Comparison of ENCODE assay signal across 17 cellular contexts in the genomic region with DNA sequence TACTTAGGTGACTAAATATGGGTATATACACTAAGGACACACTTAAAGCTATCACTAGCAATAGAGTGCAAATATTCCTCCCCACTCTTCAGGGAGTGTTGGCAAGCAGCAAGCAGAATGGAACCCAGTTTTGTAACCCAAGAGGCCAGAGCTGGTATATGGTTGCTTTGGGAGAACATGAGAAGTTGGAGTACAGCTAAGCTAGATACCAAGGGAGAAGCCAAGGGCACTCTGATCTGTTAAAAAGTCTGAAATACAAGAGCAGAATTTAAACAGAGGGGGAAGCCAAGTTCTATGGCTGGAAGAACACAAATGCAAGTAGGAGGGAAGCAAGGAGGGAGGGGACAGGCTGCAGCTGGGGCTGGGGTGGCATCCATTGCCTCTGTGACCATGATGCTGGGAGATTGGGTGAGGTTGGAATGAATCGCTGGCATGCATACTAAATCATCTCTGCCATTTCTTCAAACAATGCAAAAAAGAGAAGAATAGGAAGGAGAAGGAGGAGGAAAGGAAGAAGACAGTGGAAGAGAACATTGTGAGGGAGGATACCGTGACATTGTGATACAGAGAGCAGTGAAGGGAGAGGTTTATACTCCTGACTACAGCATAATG. TPM values are rescaled to one million over a fixed set of nuclear protein-coding genes. Genes with fewer than 3 reads are reported as not detected.
DNase-seq lines count a peak whose midpoint lies in the region; ATAC-seq and TF ChIP-seq lines count a peak whose summit lies in the region.
"Had no signal": no experiment of that assay in that cellular context is flagged by ENCODE, and none has a peak within 500 bp of the region (broad histone marks: within the 10 kb centered on the region; RNA-seq: fewer than 3 reads in every experiment).

No MANE protein-coding gene starts in this region.

- H3F3A ChIP-seq in PC-9 (ENCODE audit: insufficient read depth, low read depth) (peaks cover 15% of the 10 kb centered on the region; the same call in 1 of the 2 replicates), smooth muscle cell (ENCODE audit: low read depth) (peaks cover 4% of the 10 kb centered on the region)

- BruUV-seq in PC-9 (replicated peaks; lab: Mats Ljungman, UMichigan), result no TSS peak

- H3K9me3 Mint-ChIP-seq in CD14-positive monocyte, result no peaks in the 10 kb centered on the region
- H3K9me3 Mint-ChIP-seq: activated T-helper 1 cell treated with anti-CD3 and anti-CD28 coated beads, Interleukin-12 subunit alpha, Interleukin-12 subunit beta, Interleukin-2, Interleukin-4 antibody, amounts not matched to agents 30 ng/mL and 10 ng/mL and 1 ng/mL, durations not matched to agents 14 hours and 24 hours and 36 hours; stimulated activated naive CD8-positive, alpha-beta T cell treated with anti-CD3 and anti-CD28 coated beads, Interleukin-15, amount 100 ng/mL, for 72 hours had no signal

- no peak overlapping the region for H3K4me3 Mint-ChIP-seq in CD14-positive monocyte
- H3K4me3 Mint-ChIP-seq: activated T-helper 1 cell treated with anti-CD3 and anti-CD28 coated beads, Interleukin-12 subunit alpha, Interleukin-12 subunit beta, Interleukin-2, Interleukin-4 antibody, amounts not matched to agents 30 ng/mL and 10 ng/mL and 1 ng/mL, durations not matched to agents 14 hours and 24 hours and 36 hours; stimulated activated naive CD8-positive, alpha-beta T cell treated with anti-CD3 and anti-CD28 coated beads, Interleukin-15, amount 100 ng/mL, for 72 hours; T-helper 1 cell treated with Interleukin-12 subunit alpha and Interleukin-12 subunit beta and Interleukin-4 antibody, amounts not matched to agents 30 μg/mL and 1 μg/mL, for 36 hours had no signal

- WGBS in smooth muscle cell (ENCODE audit: low lambda C conversion rate), result 88% methylated on average over 2 of the region's 2 CpGs

- H3K79me2 ChIP-seq in PC-9 (ENCODE audit: low read depth), result no peaks in the 10 kb centered on the region
- H3K79me2 ChIP-seq in smooth muscle cell (ENCODE audit: low read depth), result no peaks in the 10 kb centered on the region

- DNase-seq in CD14-positive monocyte (ENCODE audit: low spot score), result no peak
- DNase-seq in PC-9, result no peak
- DNase-seq in foreskin keratinocyte, result no peak
- no peak for DNase-seq in smooth muscle cell (lab: John Stamatoyannopoulos, UW; ENCODE audit: unreplicated experiment)
- DNase-seq in NCI-H2196 (lab: John Stamatoyannopoulos, UW; ENCODE audit: unreplicated experiment), result no peak
- no peak for DNase-seq in 8988T
- DNase-seq in DMS114 treated with DMSO at 0.1 percent for 48 hours (lab: John Stamatoyannopoulos, UW; ENCODE audit: unreplicated experiment), result no peak
- DNase-seq: DMS79 treated with DMSO at 0.1 percent for 48 hours; MM.1S; naive B cell; NCI-H2029 treated with DMSO at 0.1 percent for 48 hours; stimulated activated CD4-positive, alpha-beta T cell treated with anti-CD3 and anti-CD28 coated beads, Interleukin-15, amount 100 ng/mL, for 24 hours; stimulated activated naive CD8-positive, alpha-beta T cell treated with anti-CD3 and anti-CD28 coated beads, Interleukin-15, amount 100 ng/mL, for 72 hours had no signal

- H3K36me3 ChIP-seq in PC-9 (ENCODE audit: low read depth) (no peaks in the 10 kb centered on the region), smooth muscle cell (ENCODE audit: low read depth) (no peaks in the 10 kb centered on the region)
- H3K36me3 ChIP-seq: BLaER1 had no signal

- H3K27me3 Mint-ChIP-seq in CD14-positive monocyte (ENCODE audit: low read depth in 3 of 3), result peaks cover 0 to 10% (median 0%) of the 10 kb centered on the region in 3 donors
- H3K27me3 Mint-ChIP-seq: naive B cell; stimulated activated naive CD8-positive, alpha-beta T cell treated with anti-CD3 and anti-CD28 coated beads, Interleukin-15, amount 100 ng/mL, for 72 hours had no signal

- intact Hi-C loops in CD14-positive monocyte (cut with micrococcal nuclease) (loop anchor here in 1 of 2 donors (10.0 kb wide), 1 partner anchor 58 kb away; no protein-coding TSS in a partner anchor), PC-9 (cut with micrococcal nuclease; ENCODE audit: unreplicated experiment) (no loop called here)

- H3K4me3 ChIP-seq in PC-9, result no peak overlapping the region
- H3K4me3 ChIP-seq in smooth muscle cell, result no peak overlapping the region
- H3K4me3 ChIP-seq: BLaER1 had no signal

- TF ChIP-seq CTCF in CD14-positive monocyte (IDR thresholded peaks at IDR 0.05) (no peak), PC-9 (conservative IDR thresholded peaks at IDR 0.05) (no peak), foreskin keratinocyte (conservative IDR thresholded peaks at IDR 0.05) (no peak), smooth muscle cell (IDR thresholded peaks at IDR 0.05; ENCODE audit: borderline replicate concordance, insufficient read depth, poor library complexity, severe bottlenecking) (no peak)

- no peak overlapping the region for H3K9ac ChIP-seq in smooth muscle cell (ENCODE audit: low read depth)
- H3K9ac ChIP-seq: BLaER1 had no signal

- peak overlapping the region; percentile 59; the same call in 1 of the 2 replicates for H3K4me2 ChIP-seq in PC-9
- H3K4me2 ChIP-seq in smooth muscle cell, result no peak overlapping the region
- H3K4me2 ChIP-seq: BLaER1 had no signal

- peaks cover 30% of the 10 kb centered on the region for H3K4me1 Mint-ChIP-seq in CD14-positive monocyte

- no peaks in the 10 kb centered on the region for H3K9me3 ChIP-seq in PC-9 (ENCODE audit: insufficient read depth, low read depth)
- no peaks in the 10 kb centered on the region for H3K9me3 ChIP-seq in smooth muscle cell (replicated peaks; ENCODE audit: low read depth)
- H3K9me3 ChIP-seq: BLaER1 had no signal

- POLR2A ChIA-PET in PC-9 (lab: Charles Lee; ENCODE audit: unreplicated experiment), result interaction anchor here (0.7 to 1.2 kb wide), 3 partner anchors 9 to 72 kb away, joined by 3 to 49 read pairs (median 3); partner anchors contain the start of genes ANXA2 and ICE2

- H3K36me3 Mint-ChIP-seq in CD14-positive monocyte, result peaks cover 0 to 7% of the 10 kb centered on the region in 2 donors
- H3K36me3 Mint-ChIP-seq: naive B cell had no signal

- peak overlapping the region in 6 of 7 donors; percentile 23 to 96 (median 92) for H3K27ac Mint-ChIP-seq in CD14-positive monocyte
- H3K27ac Mint-ChIP-seq: activated T-helper 1 cell treated with anti-CD3 and anti-CD28 coated beads, Interleukin-12 subunit alpha, Interleukin-12 subunit beta, Interleukin-2, Interleukin-4 antibody, amounts not matched to agents 30 ng/mL and 10 ng/mL and 1 ng/mL, durations not matched to agents 14 hours and 24 hours and 36 hours; T-helper 1 cell treated with Interleukin-12 subunit alpha and Interleukin-12 subunit beta and Interleukin-4 antibody, amounts not matched to agents 30 μg/mL and 1 μg/mL, for 36 hours had no signal

- H3K9me2 ChIP-seq in PC-9 (ENCODE audit: insufficient read depth), result no peaks in the 10 kb centered on the region

- peak overlapping the region; percentile 90 for H3K27ac ChIP-seq in PC-9
- H3K27ac ChIP-seq in foreskin keratinocyte, result peak overlapping the region; percentile 98
- H3K27ac ChIP-seq in smooth muscle cell (ENCODE audit: low read depth), result peak overlapping the region; percentile 79
- H3K27ac ChIP-seq: BLaER1 had no signal

- ATAC-seq in foreskin keratinocyte (no peak), GM19328 (IDR thresholded peaks at IDR 0.05; ENCODE audit: unreplicated experiment) (no peak)
- ATAC-seq: stimulated activated naive CD8-positive, alpha-beta T cell treated with anti-CD3 and anti-CD28 coated beads, Interleukin-15, amount 100 ng/mL, for 72 hours had no signal

- CTCF ChIA-PET in PC-9 (lab: Charles Lee), result no interaction called here

- H3K4me1 ChIP-seq in PC-9 (replicated peaks; ENCODE audit: insufficient read depth) (peaks cover 42% of the 10 kb centered on the region), foreskin keratinocyte (peaks cover 34% of the 10 kb centered on the region), smooth muscle cell (ENCODE audit: low read depth) (peaks cover 15% of the 10 kb centered on the region)

- H3K27me3 ChIP-seq in PC-9 (ENCODE audit: insufficient read depth, low read depth), result no peaks in the 10 kb centered on the region
- H3K27me3 ChIP-seq in foreskin keratinocyte, result no peaks in the 10 kb centered on the region
- H3K27me3 ChIP-seq in smooth muscle cell (ENCODE audit: low read depth), result no peaks in the 10 kb centered on the region
- H3K27me3 ChIP-seq: BLaER1 had no signal

- H4K20me1 ChIP-seq in PC-9 (ENCODE audit: insufficient read depth) (no peaks in the 10 kb centered on the region), smooth muscle cell (ENCODE audit: low read depth) (no peaks in the 10 kb centered on the region)
- H4K20me1 ChIP-seq: BLaER1 had no signal

- H2AFZ ChIP-seq in PC-9, result no peak overlapping the region
- H2AFZ ChIP-seq in smooth muscle cell (ENCODE audit: low read depth), result no peak overlapping the region

RNA-seq across cellular contexts. Expression of gene ANXA2, which starts 8.8 kb away (rescaled TPM):
- polyA plus RNA-seq in CD14-positive monocyte (1,000 to 10,000 TPM; 2,046 to 2,079 TPM), foreskin keratinocyte (7,399 and 7,770 TPM in 2 replicates), smooth muscle cell (2,665 and 3,194 TPM in 2 replicates)
- total RNA-seq in PC-9 (2021) (1,720 and 1,743 TPM in 2 replicates), foreskin keratinocyte (7,195 and 7,994 TPM in 2 replicates), smooth muscle cell (2,380 and 2,477 TPM in 2 replicates)
